ENCODE assay signal across 11 cellular contexts in the genomic region with DNA sequence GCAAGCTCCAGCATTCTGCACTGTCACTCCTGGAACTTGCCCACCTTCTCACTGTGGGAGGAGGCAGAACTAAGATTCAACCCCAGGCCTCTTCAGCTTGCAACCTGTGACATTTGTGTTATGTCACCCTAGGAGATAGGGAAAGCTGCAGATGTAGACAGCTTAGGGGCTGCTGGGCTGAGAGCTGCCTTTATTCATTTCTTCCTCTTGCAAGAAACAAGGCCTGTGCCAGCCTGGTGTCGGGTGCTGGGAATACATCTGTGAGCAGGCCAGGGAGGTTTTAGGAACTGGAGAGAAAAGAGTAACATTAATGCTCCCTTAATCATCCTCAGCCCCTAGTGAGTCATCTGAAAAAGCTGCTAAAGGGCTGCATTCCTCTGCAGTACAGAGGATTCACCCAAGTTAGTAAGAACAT.
DNase-seq lines count a peak whose midpoint lies in the region; ATAC-seq and TF ChIP-seq lines count a peak whose summit lies in the region.
"Had no signal": no experiment of that assay in that cellular context is flagged by ENCODE, and none has a peak within 500 bp of the region (broad histone marks: within the 10 kb centered on the region; RNA-seq: fewer than 3 reads in every experiment).

No MANE protein-coding gene starts in this region.

- no peak for TF ChIP-seq EP300 in esophagus muscularis mucosa (IDR thresholded peaks at IDR 0.05)

- H4K20me1 ChIP-seq in PC-9 (ENCODE audit: insufficient read depth) (no peaks in the 10 kb centered on the region), neural progenitor cell (ENCODE audit: low read depth) (no peaks in the 10 kb centered on the region)

- H3K9me2 ChIP-seq in PC-9 (ENCODE audit: insufficient read depth) = no peaks in the 10 kb centered on the region

- H3K4me1 ChIP-seq in PC-9 (replicated peaks; ENCODE audit: insufficient read depth) = peaks cover 48% of the 10 kb centered on the region
- peaks cover 33 to 47% (median 43%) of the 10 kb centered on the region in 4 donors for H3K4me1 ChIP-seq in esophagus muscularis mucosa
- H3K4me1 ChIP-seq in neural progenitor cell = peaks cover 20% of the 10 kb centered on the region

- POLR2A ChIA-PET in PC-9 (lab: Charles Lee; ENCODE audit: unreplicated experiment) = interaction anchor here (0.6 to 1.0 kb wide), 4 partner anchors 10 to 126 kb away, joined by 4 to 11 read pairs (median 8); no protein-coding TSS in a partner anchor

- intact Hi-C loops in PC-9 (cut with micrococcal nuclease; ENCODE audit: unreplicated experiment) (loop anchor here (1.0 to 10.0 kb wide), 3 partner anchors 14 to 766 kb away; no protein-coding TSS in a partner anchor), esophagus muscularis mucosa (cut with DNase I) (no loop called here)

- peak; percentile 97 for DNase-seq in AG08395 (ENCODE audit: low spot score)
- peak; percentile 82 to 96 for DNase-seq in PC-9
- no peak for DNase-seq in esophagus muscularis mucosa (ENCODE audit: extremely low spot score)
- peak; percentile 30 for DNase-seq in neural progenitor cell (ENCODE audit: low spot score)
- DNase-seq in HuH-7 (ENCODE audit: low spot score) = no peak
- DNase-seq in NCI-H1930 (lab: John Stamatoyannopoulos, UW) = no peak
- DNase-seq: CD4-positive, alpha-beta memory T cell; NCI-H526 treated with DMSO at 0.1 percent for 48 hours had no signal

- no peaks in the 10 kb centered on the region for H3K36me3 Mint-ChIP-seq in neural progenitor cell
- H3K36me3 Mint-ChIP-seq: CD4-positive, alpha-beta memory T cell had no signal

- H3K36me3 ChIP-seq in PC-9 (ENCODE audit: low read depth) (no peaks in the 10 kb centered on the region), esophagus muscularis mucosa (no peaks in the 10 kb centered on the region), neural progenitor cell (no peaks in the 10 kb centered on the region)

- H3K4me3 ChIP-seq in PC-9 (peak overlapping the region; percentile 47; the same call in 1 of the 2 replicates), esophagus muscularis mucosa (no peak overlapping the region), neural progenitor cell (no peak overlapping the region)

- WGBS in esophagus muscularis mucosa = 17% methylated on average over 1 of the region's 1 CpG

- H3F3A ChIP-seq in PC-9 (ENCODE audit: insufficient read depth, low read depth) (peaks cover 36% of the 10 kb centered on the region), neural progenitor cell (ENCODE audit: low read depth) (peaks cover 9% of the 10 kb centered on the region)

- peak; percentile 46; the same call in 1 of the 2 replicates for TF ChIP-seq CTCF in PC-9 (conservative IDR thresholded peaks at IDR 0.05)
- peak in 1 of 3 experiments; percentile 25 for TF ChIP-seq CTCF in esophagus muscularis mucosa (IDR thresholded peaks at IDR 0.05)
- no peak for TF ChIP-seq CTCF in neural progenitor cell (IDR thresholded peaks at IDR 0.05)

- CTCF ChIA-PET in PC-9 (lab: Charles Lee) = no interaction called here

- no peaks in the 10 kb centered on the region for H3K9me3 ChIP-seq in PC-9 (ENCODE audit: insufficient read depth, low read depth)
- H3K9me3 ChIP-seq in esophagus muscularis mucosa = no peaks in the 10 kb centered on the region
- no peaks in the 10 kb centered on the region for H3K9me3 ChIP-seq in neural progenitor cell (ENCODE audit: low read depth)

- no peak for TF ChIP-seq POLR2A in esophagus muscularis mucosa (IDR thresholded peaks at IDR 0.05; ENCODE audit: low read depth)

- peak overlapping the region; percentile 88 for H3K27ac Mint-ChIP-seq in neural progenitor cell
- H3K27ac Mint-ChIP-seq: activated T-helper 17 cell treated with anti-CD3 and anti-CD28 coated beads, Interleukin-2, amount 50 U/mL, for 72 hours; CD4-positive, alpha-beta memory T cell had no signal

- H3K79me2 ChIP-seq in PC-9 (ENCODE audit: low read depth) (no peaks in the 10 kb centered on the region), neural progenitor cell (ENCODE audit: low read depth) (no peaks in the 10 kb centered on the region)

- no peaks in the 10 kb centered on the region for H3K27me3 ChIP-seq in PC-9 (ENCODE audit: insufficient read depth, low read depth)
- no peaks in the 10 kb centered on the region for H3K27me3 ChIP-seq in esophagus muscularis mucosa
- no peaks in the 10 kb centered on the region for H3K27me3 ChIP-seq in neural progenitor cell

- H3K9ac ChIP-seq in neural progenitor cell = no peak overlapping the region

- peak overlapping the region; percentile 95 for H3K4me2 ChIP-seq in PC-9
- peak overlapping the region; percentile 60 for H3K4me2 ChIP-seq in neural progenitor cell

- H3K27ac ChIP-seq in PC-9 (peak overlapping the region; percentile 98), esophagus muscularis mucosa (replicated peaks in 1 of 4) (peak overlapping the region; percentile 32 to 77 (median 65)), neural progenitor cell (no peak overlapping the region)

- no TSS peak for BruUV-seq in PC-9 (replicated peaks; lab: Mats Ljungman, UMichigan)

- H2AFZ ChIP-seq in PC-9 (no peak overlapping the region), neural progenitor cell (replicated peaks) (peak overlapping the region; percentile 35)

- H3K9me3 Mint-ChIP-seq in neural progenitor cell = peaks cover 2% of the 10 kb centered on the region
- H3K9me3 Mint-ChIP-seq: activated T-helper 17 cell treated with anti-CD3 and anti-CD28 coated beads, Interleukin-2, amount 50 U/mL, for 72 hours had no signal

- peaks cover 14% of the 10 kb centered on the region for H3K27me3 Mint-ChIP-seq in neural progenitor cell (ENCODE audit: insufficient read depth, low read depth)

- no peak for ATAC-seq in HG03097 (IDR thresholded peaks at IDR 0.05; ENCODE audit: low FRiP score, unreplicated experiment)
- no peak for ATAC-seq in GM21360 (IDR thresholded peaks at IDR 0.05; ENCODE audit: unreplicated experiment)
- ATAC-seq: activated T-helper 17 cell treated with anti-CD3 and anti-CD28 coated beads, Interleukin-2, amount 50 U/mL, for 72 hours had no signal

- H3K4me3 Mint-ChIP-seq in neural progenitor cell = no peak overlapping the region
- H3K4me3 Mint-ChIP-seq: activated T-helper 17 cell treated with anti-CD3 and anti-CD28 coated beads, Interleukin-2, amount 50 U/mL, for 72 hours; CD4-positive, alpha-beta memory T cell had no signal

- H3K4me1 Mint-ChIP-seq in neural progenitor cell = peaks cover 51% of the 10 kb centered on the region
- H3K4me1 Mint-ChIP-seq: CD4-positive, alpha-beta memory T cell had no signal

Comparison
In these comparisons a context has a peak if more than half of its experiments do, and no peak if none do; other contexts are left out.
1. DNase-seq: peak in AG08395 (single experiment), PC-9 (2 of 2) and neural progenitor cell (single experiment); none in esophagus muscularis mucosa (single experiment), HuH-7 (single experiment) and NCI-H1930 (0 of 2).